In the genomic region with DNA sequence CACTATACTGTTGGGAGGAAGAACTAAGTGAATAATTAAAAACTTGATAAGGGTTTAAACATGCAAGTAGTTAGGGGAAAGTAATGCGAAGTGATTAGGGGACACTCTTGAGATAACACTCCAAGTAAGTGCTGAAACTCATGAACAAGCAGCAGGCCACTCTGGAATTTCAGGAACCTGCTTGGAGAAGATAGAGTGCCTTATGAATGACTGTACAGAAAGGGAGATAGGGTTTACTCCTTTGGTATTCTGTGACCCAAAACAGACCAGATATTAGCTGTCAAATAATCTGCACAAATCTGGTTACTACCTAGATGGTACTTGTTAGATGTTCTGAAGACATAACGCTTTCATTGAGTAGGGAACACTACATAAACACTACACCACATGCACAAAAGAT, we compare ENCODE assay signal across 20 cellular contexts.
DNase-seq lines count a peak whose midpoint lies in the region; ATAC-seq, FAIRE-seq and TF ChIP-seq lines count a peak whose summit lies in the region.
"Had no signal": no experiment of that assay in that cellular context is flagged by ENCODE, and none has a peak within 500 bp of the region (broad histone marks: within the 10 kb centered on the region; RNA-seq: fewer than 3 reads in every experiment).

No MANE protein-coding gene starts in this region.

- H2AK5ac ChIP-seq in mesendoderm (ENCODE audit: low read length): no peak overlapping the region

- WGBS in mesendoderm (ENCODE audit: extremely low coverage, insufficient coverage, low lambda C conversion rate): no CpG with 5 or more reads among the region's 2 CpGs
- WGBS in HepG2 (ENCODE audit: low lambda C conversion rate): 24% methylated on average over 2 of the region's 2 CpGs

- no peak overlapping the region for H4K5ac ChIP-seq in mesendoderm (ENCODE audit: low read length)

- no peak overlapping the region for H3K56ac ChIP-seq in mesendoderm (ENCODE audit: low read length)

- ATAC-seq in GM21717 (IDR thresholded peaks at IDR 0.05; ENCODE audit: unreplicated experiment): no peak
- ATAC-seq in HepG2: no peak
- ATAC-seq: GM12878 had no signal

- in situ Hi-C loops in HepG2 (cut with HindIII; ENCODE audit: extremely low pct_ligation_motif_present, low pct_unique_long_range_greater_than_20kb): no loop called here

- no peak overlapping the region for H2AFZ ChIP-seq in HepG2 (ENCODE audit: low read length)

- H3K79me2 ChIP-seq in mesendoderm (ENCODE audit: control insufficient read depth, insufficient read depth, low read length) (no peaks in the 10 kb centered on the region), HepG2 (ENCODE audit: insufficient read depth, low read length) (no peaks in the 10 kb centered on the region)

- no peaks in the 10 kb centered on the region for H3K27me3 ChIP-seq in cardiac muscle cell
- no peaks in the 10 kb centered on the region for H3K27me3 ChIP-seq in left ventricle myocardium inferior (ENCODE audit: low read depth)
- no peaks in the 10 kb centered on the region for H3K27me3 ChIP-seq in mesendoderm (ENCODE audit: insufficient read depth, low read length, poor library complexity)
- no peaks in the 10 kb centered on the region for H3K27me3 ChIP-seq in HepG2 (ENCODE audit: control insufficient read depth in 1 of 2, insufficient read depth in 2 of 2, low read length in 2 of 2)

- TF ChIP-seq POLR2A in HepG2 (IDR thresholded peaks at IDR 0.05; ENCODE audit: insufficient read depth in 1 of 2, low read depth in 2 of 2, low read length in 2 of 2): no peak

- no peak overlapping the region for H2BK15ac ChIP-seq in mesendoderm (replicated peaks; ENCODE audit: low read depth)

- POLR2A ChIA-PET in HepG2 (lab: Yijun Ruan, JAX): no interaction called here

- H3K4ac ChIP-seq in mesendoderm (ENCODE audit: low read depth, low read length): no peak overlapping the region

- TF ChIP-seq CTCF in cardiac muscle cell (IDR thresholded peaks at IDR 0.05; ENCODE audit: low read depth, low read length): no peak
- TF ChIP-seq CTCF in left ventricle myocardium inferior (IDR thresholded peaks at IDR 0.05; ENCODE audit: borderline replicate concordance): no peak
- TF ChIP-seq CTCF in fibroblast of villous mesenchyme (IDR thresholded peaks at IDR 0.05; ENCODE audit: insufficient read depth, low read depth, low read length): no peak
- no peak for TF ChIP-seq CTCF in HepG2 (CRISPR knock-in tag; IDR thresholded peaks at IDR 0.05)

- H3K4me2 ChIP-seq in mesendoderm (ENCODE audit: low read length) (no peak overlapping the region), HepG2 (ENCODE audit: low read depth, low read length) (no peak overlapping the region)

- no TSS peak for BruUV-seq in HepG2 (replicated peaks; lab: Mats Ljungman, UMichigan)

- H3K79me1 ChIP-seq in mesendoderm (ENCODE audit: low read length): no peaks in the 10 kb centered on the region

- H3K4me3 ChIP-seq in cardiac muscle cell: no peak overlapping the region
- no peak overlapping the region for H3K4me3 ChIP-seq in left ventricle myocardium inferior
- no peak overlapping the region for H3K4me3 ChIP-seq in fibroblast of villous mesenchyme (ENCODE audit: low read depth, low read length)
- no peak overlapping the region for H3K4me3 ChIP-seq in mesendoderm (ENCODE audit: low read length)
- no peak overlapping the region for H3K4me3 ChIP-seq in HepG2 (replicated peaks in 1 of 3; ENCODE audit: insufficient read depth in 1 of 3, low read depth in 2 of 3, low read length in 3 of 3)
- H3K4me3 ChIP-seq: GM12878 had no signal

- no peak overlapping the region for H3K23ac ChIP-seq in mesendoderm (ENCODE audit: low read length)

- H3K9ac ChIP-seq in mesendoderm (ENCODE audit: low read length) (no peak overlapping the region), HepG2 (ENCODE audit: insufficient read depth, low read depth, low read length) (no peak overlapping the region)

- H3K36me3 ChIP-seq in cardiac muscle cell (no peaks in the 10 kb centered on the region), left ventricle myocardium inferior (no peaks in the 10 kb centered on the region), mesendoderm (ENCODE audit: control insufficient read depth, insufficient read depth, low read length) (no peaks in the 10 kb centered on the region), HepG2 (replicated peaks in 1 of 2; ENCODE audit: control insufficient read depth in 1 of 2, insufficient read depth in 2 of 2, low read length in 2 of 2) (no peaks in the 10 kb centered on the region)

- H3K4me1 ChIP-seq in cardiac muscle cell (ENCODE audit: low read depth): peaks cover 28% of the 10 kb centered on the region
- H3K4me1 ChIP-seq in left ventricle myocardium inferior: peaks cover 18% of the 10 kb centered on the region
- no peaks in the 10 kb centered on the region for H3K4me1 ChIP-seq in mesendoderm (ENCODE audit: control insufficient read depth, low read depth, low read length)
- H3K4me1 ChIP-seq in HepG2 (ENCODE audit: insufficient read depth, low read length): no peaks in the 10 kb centered on the region

- no peak overlapping the region for H2BK120ac ChIP-seq in mesendoderm (ENCODE audit: low read depth, low read length)

- no peak for TF ChIP-seq RAD21 in HepG2 (CRISPR knock-in tag; IDR thresholded peaks at IDR 0.05)

- peak overlapping the region; percentile 71 for H3K27ac ChIP-seq in cardiac muscle cell
- H3K27ac ChIP-seq in left ventricle myocardium inferior (replicated peaks): no peak overlapping the region
- H3K27ac ChIP-seq in mesendoderm (ENCODE audit: low read depth, low read length): no peak overlapping the region
- H3K27ac ChIP-seq in HepG2 (ENCODE audit: extremely low read length, insufficient read depth, low read length): no peak overlapping the region

- CTCF ChIA-PET in HepG2 (lab: Yijun Ruan, JAX; ENCODE audit: low intra/inter-chr PET ratio, low total read pairs): no interaction called here

- no peak overlapping the region for H3K18ac ChIP-seq in mesendoderm (ENCODE audit: low read length)

- no peak for FAIRE-seq in HepG2 (lab: Jason Lieb, UNC)
- FAIRE-seq: GM12878 had no signal

- TF ChIP-seq EP300 in HepG2 (IDR thresholded peaks at IDR 0.05; ENCODE audit: low read depth in 2 of 2, low read length in 2 of 2) (no peak), HepG2 (CRISPR knock-in tag; IDR thresholded peaks at IDR 0.05; ENCODE audit: borderline replicate concordance) (no peak)

- H2BK5ac ChIP-seq in mesendoderm (ENCODE audit: low read length): no peak overlapping the region

- no peak overlapping the region for H4K8ac ChIP-seq in mesendoderm (ENCODE audit: low read depth, low read length)

- no peaks in the 10 kb centered on the region for H4K20me1 ChIP-seq in HepG2 (ENCODE audit: insufficient read depth, low read length)

- intact Hi-C loops in left ventricle myocardium inferior (cut with micrococcal nuclease): no loop called here
- intact Hi-C loops in HepG2 (cut with micrococcal nuclease; ENCODE audit: unreplicated experiment): no loop called here

- H3K9me3 ChIP-seq in cardiac muscle cell (ENCODE audit: low read depth): no peaks in the 10 kb centered on the region
- no peaks in the 10 kb centered on the region for H3K9me3 ChIP-seq in left ventricle myocardium inferior (replicated peaks)
- H3K9me3 ChIP-seq in HepG2 (ENCODE audit: low read length): no peaks in the 10 kb centered on the region

- peak in 1 of 2 donors; percentile 66 for DNase-seq in cardiac muscle cell (ENCODE audit: low read depth in 1 of 2, low spot score in 1 of 2)
- no peak for DNase-seq in left ventricle myocardium inferior
- DNase-seq in fibroblast of villous mesenchyme (ENCODE audit: low read depth): peak; percentile 26
- peak; percentile 45 for DNase-seq in mesendoderm
- no peak for DNase-seq in UCSD-AML1 (lab: John Stamatoyannopoulos, UW; ENCODE audit: unreplicated experiment)
- no peak for DNase-seq in HepG2 (ENCODE audit: low spot score)
- no peak for DNase-seq in cerebellar cortex (ENCODE audit: low spot score)
- DNase-seq: 8988T; CD4-positive, alpha-beta T cell; EL; IMR-90; NCI-H1417 treated with DMSO at 0.1 percent for 48 hours; NCI-H187 treated with DMSO at 0.1 percent for 48 hours; NCI-H2227 treated with DMSO at 0.1 percent for 48 hours; NCI-H524; NCI-H82; RPMI8226; SIG-M5 had no signal

TF ChIP-seq in HepG2, 621 proteins besides CTCF, POLR2A, EP300 and RAD21 (continues in another document):
- TF ChIP-seq SMARCC2 (IDR thresholded peaks at IDR 0.05) (no peak), ZNF12 (CRISPR knock-in tag; IDR thresholded peaks at IDR 0.05) (no peak), HHEX (CRISPR knock-in tag; IDR thresholded peaks at IDR 0.05) (no peak), NFRKB (IDR thresholded peaks at IDR 0.05) (no peak), FOXP4 (CRISPR knock-in tag; IDR thresholded peaks at IDR 0.05) (no peak), SIN3B (IDR thresholded peaks at IDR 0.05; ENCODE audit: low read length) (no peak)
- TF ChIP-seq, protein P1, sequence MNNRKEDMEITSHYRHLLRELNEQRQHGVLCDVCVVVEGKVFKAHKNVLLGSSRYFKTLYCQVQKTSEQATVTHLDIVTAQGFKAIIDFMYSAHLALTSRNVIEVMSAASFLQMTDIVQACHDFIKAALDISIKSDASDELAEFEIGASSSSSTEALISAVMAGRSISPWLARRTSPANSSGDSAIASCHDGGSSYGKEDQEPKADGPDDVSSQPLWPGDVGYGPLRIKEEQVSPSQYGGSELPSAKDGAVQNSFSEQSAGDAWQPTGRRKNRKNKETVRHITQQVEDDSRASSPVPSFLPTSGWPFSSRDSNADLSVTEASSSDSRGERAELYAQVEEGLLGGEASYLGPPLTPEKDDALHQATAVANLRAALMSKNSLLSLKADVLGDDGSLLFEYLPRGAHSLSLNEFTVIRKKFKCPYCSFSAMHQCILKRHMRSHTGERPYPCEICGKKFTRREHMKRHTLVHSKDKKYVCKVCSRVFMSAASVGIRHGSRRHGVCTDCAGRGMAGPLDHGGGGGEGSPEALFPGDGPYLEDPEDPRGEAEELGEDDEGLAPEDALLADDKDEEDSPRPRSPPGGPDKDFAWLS (CRISPR knock-in tag; IDR thresholded peaks at IDR 0.05; ENCODE audit: borderline replicate concordance): no peak

Comparison
In these comparisons a context has a peak if more than half of its experiments do, and no peak if none do; other contexts are left out.
1. DNase-seq: peak in fibroblast of villous mesenchyme (single experiment) and mesendoderm (single experiment); none in left ventricle myocardium inferior (single experiment), UCSD-AML1 (single experiment), HepG2 (single experiment) and cerebellar cortex (single experiment).